In genomic region chr5:68041293-68041692, GRCh38 we compare ENCODE assay signal across 14 cellular contexts.
DNase-seq lines count a peak whose midpoint lies in the region; ATAC-seq and TF ChIP-seq lines count a peak whose summit lies in the region.
"Had no signal": no experiment of that assay in that cellular context is flagged by ENCODE, and none has a peak within 500 bp of the region (broad histone marks: within the 10 kb centered on the region; RNA-seq: fewer than 3 reads in every experiment).

No MANE protein-coding gene starts in this region.

- H3K4me3 ChIP-seq in NB4 (ENCODE audit: low read depth, low read length) (no peak overlapping the region), upper lobe of left lung (no peak overlapping the region)
- H3K4me3 ChIP-seq: A549 had no signal

- no peak overlapping the region for H3K27ac Mint-ChIP-seq in activated naive CD4-positive, alpha-beta T cell treated with anti-CD3 and anti-CD28 coated beads, Interleukin-2, amount 10 ng/mL, durations not matched to agents 7 days and 5 days
- H3K27ac Mint-ChIP-seq: mesothelial cell of epicardium, T-cell, type B pancreatic cell had no signal

- H3K27me3 Mint-ChIP-seq in activated naive CD4-positive, alpha-beta T cell treated with anti-CD3 and anti-CD28 coated beads, Interleukin-2, amount 10 ng/mL, durations not matched to agents 7 days and 5 days: no peaks in the 10 kb centered on the region
- H3K27me3 Mint-ChIP-seq: T-cell, type B pancreatic cell had no signal

- H3K9me3 Mint-ChIP-seq in activated naive CD4-positive, alpha-beta T cell treated with anti-CD3 and anti-CD28 coated beads, Interleukin-2, amount 10 ng/mL, durations not matched to agents 7 days and 5 days: no peaks in the 10 kb centered on the region
- H3K9me3 Mint-ChIP-seq: T-cell had no signal

- H3K9me3 ChIP-seq in upper lobe of left lung: no peaks in the 10 kb centered on the region
- H3K9me3 ChIP-seq: A549 had no signal

- intact Hi-C loops in Right ventricle myocardium inferior (cut with DNase I): no loop called here
- intact Hi-C loops in cardiac septum (cut with DNase I): no loop called here

- ATAC-seq in Right ventricle myocardium inferior: peak; percentile 59
- ATAC-seq in HG02840 (IDR thresholded peaks at IDR 0.05; ENCODE audit: low FRiP score, unreplicated experiment): peak; percentile 95
- ATAC-seq in upper lobe of left lung (ENCODE audit: low FRiP score in 2 of 2): peak in 1 of 2 donors; percentile 61
- ATAC-seq: A549, T-cell had no signal

- no peak for DNase-seq in Right ventricle myocardium inferior (ENCODE audit: missing footprints)
- no peak for DNase-seq in cardiac septum (ENCODE audit: low spot score)
- peak; percentile 4 for DNase-seq in NB4 (ENCODE audit: low read depth)
- DNase-seq in upper lobe of left lung: peak; percentile 27 to 33
- DNase-seq in ureter (ENCODE audit: low spot score): no peak
- DNase-seq in activated naive CD4-positive, alpha-beta T cell treated with anti-CD3 and anti-CD28 coated beads, Interleukin-2, amount 10 ng/mL, durations not matched to agents 7 days and 5 days: no peak
- no peak for DNase-seq in GF-D8 (lab: John Stamatoyannopoulos, UW)
- DNase-seq: NCI-H1436 treated with DMSO at 0.1 percent for 48 hours; stimulated activated CD4-positive, alpha-beta T cell treated with anti-CD3 and anti-CD28 coated beads, Interleukin-1b, Interleukin-23, amount 100 ng/mL, for 48 hours had no signal

- no peak overlapping the region for H3K27ac ChIP-seq in upper lobe of left lung
- H3K27ac ChIP-seq: A549 had no signal

- WGBS in upper lobe of left lung, 2 donors: 46 to 59% methylated on average over 7 to 8 of the region's 8 CpGs

- no peaks in the 10 kb centered on the region for H3K36me3 ChIP-seq in upper lobe of left lung

- TF ChIP-seq CTCF in NB4 (IDR thresholded peaks at IDR 0.05; ENCODE audit: low read depth, low read length) (no peak), upper lobe of left lung (IDR thresholded peaks at IDR 0.05) (no peak)

- no peaks in the 10 kb centered on the region for H3K27me3 ChIP-seq in upper lobe of left lung

- no peaks in the 10 kb centered on the region for H3K36me3 Mint-ChIP-seq in activated naive CD4-positive, alpha-beta T cell treated with anti-CD3 and anti-CD28 coated beads, Interleukin-2, amount 10 ng/mL, durations not matched to agents 7 days and 5 days
- H3K36me3 Mint-ChIP-seq: mesothelial cell of epicardium, T-cell, type B pancreatic cell had no signal

- no peak for TF ChIP-seq EP300 in upper lobe of left lung (IDR thresholded peaks at IDR 0.05)

- no peaks in the 10 kb centered on the region for H3K4me1 Mint-ChIP-seq in activated naive CD4-positive, alpha-beta T cell treated with anti-CD3 and anti-CD28 coated beads, Interleukin-2, amount 10 ng/mL, durations not matched to agents 7 days and 5 days
- H3K4me1 Mint-ChIP-seq: T-cell had no signal

- H3K4me1 ChIP-seq in upper lobe of left lung: peaks cover 0 to 3% (median 1%) of the 10 kb centered on the region in 4 donors

- H3K4me3 Mint-ChIP-seq in activated naive CD4-positive, alpha-beta T cell treated with anti-CD3 and anti-CD28 coated beads, Interleukin-2, amount 10 ng/mL, durations not matched to agents 7 days and 5 days: no peak overlapping the region
- H3K4me3 Mint-ChIP-seq: mesothelial cell of epicardium, T-cell, type B pancreatic cell had no signal

- CTCF ChIA-PET in activated naive CD4-positive, alpha-beta T cell treated with anti-CD3 and anti-CD28 coated beads, Interleukin-2, amount 10 ng/mL, durations not matched to agents 7 days and 5 days (lab: Charles Lee): no interaction called here

- TF ChIP-seq POLR2A in NB4 (IDR thresholded peaks at IDR 0.05; ENCODE audit: extremely low read depth, insufficient read length) (no peak), upper lobe of left lung (IDR thresholded peaks at IDR 0.05) (no peak)

Comparison
In these comparisons a context has a peak if more than half of its experiments do, and no peak if none do; other contexts are left out.
1. DNase-seq: peak in NB4 (single experiment) and upper lobe of left lung (2 of 2); none in Right ventricle myocardium inferior (single experiment), cardiac septum (single experiment), ureter (single experiment), activated naive CD4-positive, alpha-beta T cell treated with anti-CD3 and anti-CD28 coated beads, Interleukin-2, amount 10 ng/mL, durations not matched to agents 7 days and 5 days (single experiment) and GF-D8 (single experiment).